Comparison of ENCODE assay signal across 27 cellular contexts in genomic region chr5:143570989-143571388, GRCh38.
"Had no signal": no experiment of that assay in that cellular context is flagged by ENCODE, and none has a peak within 500 bp of the region (broad histone marks: within the 10 kb centered on the region; RNA-seq: fewer than 3 reads in every experiment).

No MANE protein-coding gene starts in this region.

- H3K9me3 ChIP-seq: gastrocnemius medialis, lower lobe of right lung, mucosa of descending colon, right atrium auricular region, sigmoid colon, stomach, thyroid gland, vagina had no signal

- H3K27me3 ChIP-seq: gastrocnemius medialis, neural progenitor cell, right atrium auricular region, sigmoid colon, stomach, thyroid gland, vagina had no signal

- FAIRE-seq: colon, islet of Langerhans had no signal

- H3K9ac ChIP-seq: neural progenitor cell, parathyroid adenoma had no signal

- H3K79me2 ChIP-seq: parathyroid adenoma had no signal

- H3K4me2 ChIP-seq: neural progenitor cell had no signal

- H3K36me3 ChIP-seq: gastrocnemius medialis, lower lobe of right lung, neural progenitor cell, right atrium auricular region, sigmoid colon, stomach, thyroid gland, vagina had no signal

- H3K4me3 ChIP-seq: gastrocnemius medialis, lower lobe of right lung, mucosa of descending colon, neural progenitor cell, right atrium auricular region, sigmoid colon, stomach, thyroid gland, vagina had no signal

- DNase-seq: effector CD8-positive, alpha-beta T cell; endodermal cell; foreskin fibroblast; gastrocnemius medialis; head of caudate nucleus; left cardiac atrium; left ventricle myocardium superior; lower lobe of right lung; mucosa of descending colon; naive B cell; sigmoid colon; stimulated activated CD4-positive, alpha-beta T cell treated with anti-CD3 and anti-CD28 coated beads, Interleukin-2, amount 100 ng/mL, for 24 hours; stimulated activated CD4-positive, alpha-beta T cell treated with anti-CD3 and anti-CD28 coated beads, Interleukin-4, amount 100 ng/mL, for 24 hours; stimulated activated naive CD4-positive, alpha-beta T cell treated with Interleukin-2 at 50 U/mL for 16 hours; stomach; thyroid gland; trophoblast cell had no signal

- H3K4me1 ChIP-seq: gastrocnemius medialis, neural progenitor cell, thyroid gland, vagina had no signal

- ATAC-seq: esophagus mucosa; gastrocnemius medialis; left cardiac atrium; left ventricle myocardium superior; lower lobe of right lung; natural killer cell treated with Interleukin-12 subunit alpha and Interleukin-12 subunit beta and Interleukin-15 and Interleukin-18, amount 100 ng/mL, for 72 hours; stimulated activated effector memory CD8-positive, alpha-beta T cell treated with anti-CD3 and anti-CD28 coated beads, Interleukin-12 subunit alpha, Interleukin-12 subunit beta, amount 100 ng/mL, for 72 hours had no signal

- H2AFZ ChIP-seq: neural progenitor cell, parathyroid adenoma had no signal

- H3K27ac ChIP-seq: epithelial cell of prostate, gastrocnemius medialis, lower lobe of right lung, neural progenitor cell, parathyroid adenoma, right atrium auricular region, sigmoid colon, stomach, thyroid gland, vagina had no signal
